In the genomic region with DNA sequence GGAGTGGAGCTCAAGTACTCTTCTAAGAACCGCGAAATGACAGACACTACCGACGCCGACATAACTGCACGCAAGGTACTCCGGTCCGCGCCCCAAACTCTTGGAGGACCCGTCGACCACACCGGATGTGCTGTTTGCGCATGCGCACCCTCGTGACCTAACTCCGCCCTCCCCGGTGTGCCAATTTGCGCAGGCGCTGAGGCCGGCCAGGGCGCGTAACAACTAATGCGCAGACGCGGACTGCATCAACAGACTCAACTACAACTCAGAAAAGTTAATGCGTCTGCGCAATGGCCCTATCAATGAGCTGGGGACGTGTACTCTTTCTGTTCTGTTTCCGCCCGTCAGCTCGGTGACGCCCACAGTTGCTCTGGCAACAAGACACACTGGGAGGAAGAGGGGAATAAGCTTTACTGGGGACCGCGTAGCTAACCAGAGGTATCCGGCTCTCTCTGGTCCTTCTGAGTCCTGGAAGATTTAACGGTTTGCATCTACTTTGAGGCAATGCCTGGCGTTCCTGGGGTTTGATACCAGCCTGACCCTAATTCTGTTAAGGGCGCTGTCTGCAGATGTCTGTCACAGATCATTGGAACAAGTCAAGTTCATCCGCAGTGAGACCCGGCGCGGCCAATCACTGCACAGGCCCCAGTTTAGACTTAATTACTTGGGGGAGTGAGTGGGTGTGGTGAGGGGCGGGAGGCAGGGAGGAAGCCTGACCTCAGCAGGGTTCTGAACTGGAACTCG, we compare ENCODE assay signal across 8 cellular contexts. TPM values are rescaled to one million over a fixed set of nuclear protein-coding genes. Genes with fewer than 3 reads are reported as not detected.
DNase-seq lines count a peak whose midpoint lies in the region; ATAC-seq and TF ChIP-seq lines count a peak whose summit lies in the region.

DAD1 (minus strand) TSS at position 129 of the 744 bp plus-strand sequence; CDS start at position 62, 67 bp downstream.

- H3K9ac ChIP-seq in colonic mucosa (ENCODE audit: low read depth in 2 of 2, low read length in 2 of 2) = peak within 1 kb of the TSS; percentile 78 to 96

- peak within 1 kb of the TSS; percentile 76 for H3K27ac ChIP-seq in colonic mucosa

- TF ChIP-seq CTCF in BJ (IDR thresholded peaks at IDR 0.05; ENCODE audit: insufficient read depth, low read depth, low read length) = no peak
- no peak for TF ChIP-seq CTCF in colonic mucosa (IDR thresholded peaks at IDR 0.05)

- DNase-seq in BJ (ENCODE audit: low read depth) (peak; percentile 99), NCI-H526 treated with DMSO at 0.1 percent for 48 hours (lab: John Stamatoyannopoulos, UW) (peak; percentile 96), colonic mucosa (peak; percentile 99), kidney tubule cell (ENCODE audit: low spot score) (peak; percentile 100)
- peak; percentile 100 for DNase-seq in activated CD4-positive, alpha-beta T cell treated with anti-CD3 and anti-CD28 coated beads, Interleukin-2, amount 10 ng/mL, durations not matched to agents 24 days and 14 days
- peak; percentile 95 to 99 (median 98) for DNase-seq in stimulated activated CD4-positive, alpha-beta T cell treated with anti-CD3 and anti-CD28 coated beads, Interleukin-1b, Interleukin-23, amount 100 ng/mL, for 24 hours (ENCODE audit: low read depth in 4 of 4, low spot score in 1 of 4)

- H3K27ac Mint-ChIP-seq in activated CD4-positive, alpha-beta T cell treated with anti-CD3 and anti-CD28 coated beads, Interleukin-2, amount 10 ng/mL, durations not matched to agents 24 days and 14 days = peak within 1 kb of the TSS; percentile 99

- H3K27me3 ChIP-seq in BJ (ENCODE audit: control insufficient read depth, insufficient read depth, low read length) (peaks cover 6% of the 10 kb centered on the region), colonic mucosa (no peaks in the 10 kb centered on the region)

- H3K36me3 ChIP-seq in BJ (ENCODE audit: control insufficient read depth, insufficient read depth, low read length) (no peaks in the 10 kb centered on the region; the same call in 1 of the 2 replicates), colonic mucosa (no peaks in the 10 kb centered on the region)

- H3K9me3 Mint-ChIP-seq in activated CD4-positive, alpha-beta T cell treated with anti-CD3 and anti-CD28 coated beads, Interleukin-2, amount 10 ng/mL, durations not matched to agents 24 days and 14 days = no peaks in the 10 kb centered on the region

- peaks cover 29% of the 10 kb centered on the region for H3K36me3 Mint-ChIP-seq in activated CD4-positive, alpha-beta T cell treated with anti-CD3 and anti-CD28 coated beads, Interleukin-2, amount 10 ng/mL, durations not matched to agents 24 days and 14 days (ENCODE audit: low read depth)

- H3K4me1 ChIP-seq in colonic mucosa = no peaks in the 10 kb centered on the region

- ATAC-seq in GM19324 (IDR thresholded peaks at IDR 0.05; ENCODE audit: low FRiP score, unreplicated experiment) (peak; percentile 93), HG03469 (IDR thresholded peaks at IDR 0.05; ENCODE audit: unreplicated experiment) (peak; percentile 81)

- H3K4me3 Mint-ChIP-seq in activated CD4-positive, alpha-beta T cell treated with anti-CD3 and anti-CD28 coated beads, Interleukin-2, amount 10 ng/mL, durations not matched to agents 24 days and 14 days = peak within 1 kb of the TSS; percentile 87

- POLR2A ChIA-PET in BJ (lab: Charles Lee) = interaction anchor here (0.5 to 1.4 kb wide), 5 partner anchors 10 to 327 kb away, joined by 3 to 5 read pairs (median 3); no protein-coding TSS in a partner anchor

- H3K27me3 Mint-ChIP-seq in activated CD4-positive, alpha-beta T cell treated with anti-CD3 and anti-CD28 coated beads, Interleukin-2, amount 10 ng/mL, durations not matched to agents 24 days and 14 days = peaks cover 10% of the 10 kb centered on the region

- H3K4me3 ChIP-seq in BJ (ENCODE audit: low read depth, low read length) (peak within 1 kb of the TSS; percentile 63), colonic mucosa (peak within 1 kb of the TSS; percentile 59)

- CTCF ChIA-PET in BJ (lab: Yijun Ruan, JAX) = interaction anchor here (0.6 to 3.2 kb wide), 11 partner anchors 9 to 294 kb away, joined by 3 to 24 read pairs (median 7); partner anchors contain the start of genes ABHD4 and REM2

- H3K4me1 Mint-ChIP-seq in activated CD4-positive, alpha-beta T cell treated with anti-CD3 and anti-CD28 coated beads, Interleukin-2, amount 10 ng/mL, durations not matched to agents 24 days and 14 days = peaks cover 49% of the 10 kb centered on the region

- H3K9me3 ChIP-seq in colonic mucosa = no peaks in the 10 kb centered on the region

- intact Hi-C loops in activated CD4-positive, alpha-beta T cell treated with anti-CD3 and anti-CD28 coated beads, Interleukin-2, amount 10 ng/mL, durations not matched to agents 24 days and 14 days (cut with micrococcal nuclease) = loop anchor here (1.0 to 5.0 kb wide), 10 partner anchors 9 to 418 kb away; partner anchors contain the start of genes ABHD4, LRP10, PRMT5 and RBM23
- intact Hi-C loops in colonic mucosa (cut with DNase I) = no loop called here

RNA-seq across cellular contexts. Expression of gene DAD1, which starts in this region (rescaled TPM):
- 383 and 576 TPM in 2 replicates for polyA plus RNA-seq in BJ (2011; rRNA removed)
- 77.5 and 148 TPM in 2 replicates for polyA minus RNA-seq in BJ (2011; rRNA and poly(A)+ RNA removed)
- total RNA-seq in activated CD4-positive, alpha-beta T cell treated with anti-CD3 and anti-CD28 coated beads, Interleukin-2, amount 10 ng/mL, durations not matched to agents 24 days and 14 days = 255 and 266 TPM in 2 replicates
- total RNA-seq in colonic mucosa = 100 to 1,000 TPM; 163 to 219 TPM

Comparison
In these comparisons a context has a peak if more than half of its experiments do, and no peak if none do; other contexts are left out.
1. Peak in every context shown above with its lines: DNase-seq, ATAC-seq, H3K4me3 ChIP-seq and H3K27ac ChIP-seq.